Comparison of ENCODE assay signal across 32 cellular contexts in the genomic region with DNA sequence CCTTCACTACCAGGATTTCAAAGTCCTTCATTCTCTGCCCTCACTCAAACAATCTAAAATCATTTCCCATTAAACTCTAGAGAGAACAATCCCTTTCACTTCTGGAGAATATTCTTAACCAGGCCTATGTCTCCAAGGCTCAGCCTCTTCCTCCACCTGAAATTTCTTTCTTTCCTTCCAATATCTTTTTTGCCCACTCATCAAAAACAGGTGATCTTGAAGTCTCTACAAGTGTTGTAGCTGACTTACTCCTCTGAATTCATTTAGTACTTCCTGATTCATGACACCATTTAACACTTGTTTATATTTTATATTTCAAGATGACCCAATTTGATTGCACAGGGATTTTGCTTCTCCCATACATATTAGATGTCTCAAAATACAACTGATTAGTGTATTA.
"Had no signal": no experiment of that assay in that cellular context is flagged by ENCODE, and none has a peak within 500 bp of the region (broad histone marks: within the 10 kb centered on the region; RNA-seq: fewer than 3 reads in every experiment).

No MANE protein-coding gene starts in this region.

- H3K27me3 ChIP-seq: adrenal gland, body of pancreas, brain microvascular endothelial cell, breast epithelium had no signal

- H3K27ac ChIP-seq: adrenal gland, body of pancreas, brain microvascular endothelial cell, breast epithelium, VCaP had no signal

- FAIRE-seq: astrocyte, TTC549 had no signal

- ATAC-seq: activated CD8-positive, alpha-beta T cell treated with anti-CD3 and anti-CD28 coated beads for 36 hours; activated naive CD4-positive, alpha-beta T cell treated with anti-CD3 and anti-CD28 coated beads, Interleukin-2, amount 50 U/mL, for 72 hours; activated T-cell treated with anti-CD3 and anti-CD28 coated beads, Interleukin-2, amount 50 U/mL, for 4 hours; activated T-cell treated with anti-CD3 and anti-CD28 coated beads, Interleukin-2, amount 50 U/mL, for 72 hours; activated T-helper 17 cell treated with anti-CD3 and anti-CD28 coated beads, Interleukin-2, amount 50 U/mL, for 72 hours; body of pancreas; T-helper 17 cell had no signal

- H3K4me1 ChIP-seq: adrenal gland, body of pancreas, breast epithelium had no signal

- H3K36me3 ChIP-seq: adrenal gland, brain microvascular endothelial cell, breast epithelium had no signal

- H3K4me3 ChIP-seq: adrenal gland, body of pancreas, breast epithelium had no signal

- DNase-seq: activated B cell treated with CpG ODN at 0.5 μM for 24 hours; activated CD4-positive, alpha-beta memory T cell treated with anti-CD3 and anti-CD28 coated beads for 36 hours; activated CD4-positive, alpha-beta T cell treated with anti-CD3 and anti-CD28 coated beads for 4 hours; activated CD4-positive, alpha-beta T cell treated with anti-CD3 and anti-CD28 coated beads, Interleukin-2, amount 10 ng/mL, durations not matched to agents 24 days and 14 days; activated CD4-positive, alpha-beta T cell treated with anti-CD3 and anti-CD28 coated beads, Interleukin-2, amount 50 U/mL, for 1 hour; activated CD4-positive, alpha-beta T cell treated with anti-CD3 and anti-CD28 coated beads, Interleukin-2, amount 50 U/mL, for 4 hours; activated CD4-positive, CD25-positive, alpha-beta regulatory T cell treated with anti-CD3 and anti-CD28 coated beads, Interleukin-2, amount 50 U/mL, for 72 hours; activated CD8-positive, alpha-beta memory T cell treated with anti-CD3 and anti-CD28 coated beads, Interleukin-2, amount 50 U/mL, for 4 hours; activated CD8-positive, alpha-beta T cell treated with anti-CD3 and anti-CD28 coated beads for 36 hours; activated effector memory CD4-positive, alpha-beta T cell treated with anti-CD3 and anti-CD28 coated beads, Interleukin-2, amount 50 U/mL, for 16 hours; activated gamma-delta T cell treated with Interleukin-2 at 50 U/mL for 16 hours; activated naive CD4-positive, alpha-beta T cell; activated naive CD4-positive, alpha-beta T cell treated with anti-CD3 and anti-CD28 coated beads for 36 hours; activated naive CD4-positive, alpha-beta T cell treated with anti-CD3 and anti-CD28 coated beads, Interleukin-2, amount 50 U/mL, for 16 hours; activated naive CD8-positive, alpha-beta T cell treated with anti-CD3 and anti-CD28 coated beads for 36 hours; activated T-cell treated with anti-CD3 and anti-CD28 coated beads for 4 hours; activated T-cell treated with anti-CD3 and anti-CD28 coated beads, Interleukin-2, amount 50 U/mL, for 1 hour; activated T-cell treated with anti-CD3 and anti-CD28 coated beads, Interleukin-2, amount 50 U/mL, for 4 hours; activated T-cell treated with anti-CD3 and anti-CD28 coated beads, Interleukin-2, amount 50 U/mL, for 72 hours; adrenal gland; amniotic stem cell; aorta; body of pancreas; brain microvascular endothelial cell; central memory CD4-positive, alpha-beta T cell; T-helper 17 cell had no signal

- H3K9me3 ChIP-seq: adrenal gland, body of pancreas, breast epithelium had no signal
